In genomic region chr20:38471987-38472512, GRCh38 we compare ENCODE assay signal across 8 cellular contexts. TPM values are rescaled to one million over a fixed set of nuclear protein-coding genes. Genes with fewer than 3 reads are reported as not detected.
A peak's percentile ranks its signal among the peaks of the same experiment; 100 is the strongest.
DNase-seq lines count a peak whose midpoint lies in the region; ATAC-seq and TF ChIP-seq lines count a peak whose summit lies in the region.

No MANE protein-coding gene starts in this region.

- H3K4me3 ChIP-seq in AG04449 (ENCODE audit: low read depth, low read length) (peak overlapping the region; percentile 83), brain microvascular endothelial cell (ENCODE audit: low read depth, low read length) (peak overlapping the region; percentile 81), mesodermal cell (ENCODE audit: extremely low read depth, insufficient read depth, low read length, poor library complexity, severe bottlenecking) (peak overlapping the region; percentile 78)

- no peaks in the 10 kb centered on the region for H3K9me3 ChIP-seq in mesodermal cell (ENCODE audit: control insufficient read depth, low read length)

- in situ Hi-C loops in brain microvascular endothelial cell (cut with HindIII; ENCODE audit: low pct_ligation_motif_present, low sequenced_read_pairs) = no loop called here

- TF ChIP-seq CTCF in AG04449 (IDR thresholded peaks at IDR 0.05; ENCODE audit: insufficient read depth, low read length, missing control alignments) = no peak
- TF ChIP-seq CTCF in brain microvascular endothelial cell (IDR thresholded peaks at IDR 0.05; ENCODE audit: low read depth, low read length, missing control alignments) = no peak

- 55 to 65% methylated on average over 10 of the region's 12 CpGs for WGBS in mesodermal cell (ENCODE audit: insufficient coverage in 2 of 2), 2 experiments

- H3K4me1 ChIP-seq in mesodermal cell (ENCODE audit: control insufficient read depth, insufficient read depth, low read length, poor library complexity, severe bottlenecking) = peaks cover 6% of the 10 kb centered on the region

- CTCF ChIA-PET in AG04449 (lab: Yijun Ruan, JAX) = interaction anchor here (0.9 to 6.5 kb wide), 11 partner anchors 12 to 1269 kb away, joined by 3 to 47 read pairs (median 4); partner anchors contain the start of gene SNHG17

- POLR2A ChIA-PET in AG04449 (lab: Yijun Ruan, JAX) = interaction anchor here (1.1 to 1.8 kb wide), 4 partner anchors 15 to 37 kb away, joined by 5 to 12 read pairs (median 6); partner anchors contain the start of gene SNHG17

- no peak for DNase-seq in AG04449 (ENCODE audit: low read depth, low spot score)
- DNase-seq in brain microvascular endothelial cell = no peak
- no peak for DNase-seq in NCI-H1105 (lab: John Stamatoyannopoulos, UW)
- DNase-seq in NCI-H1092 treated with DMSO at 0.1 percent for 48 hours (lab: John Stamatoyannopoulos, UW) = no peak
- no peak for DNase-seq in stimulated activated CD4-positive, alpha-beta T cell treated with anti-CD3 and anti-CD28 coated beads, Interleukin-4, amount 100 ng/mL, for 24 hours

- H3K27ac ChIP-seq in brain microvascular endothelial cell (no peak overlapping the region), mesodermal cell (ENCODE audit: low read depth, low read length, severe bottlenecking) (no peak overlapping the region)

- ATAC-seq in HG03060 (IDR thresholded peaks at IDR 0.05; ENCODE audit: low read depth, unreplicated experiment) (peak; percentile 9), HG03521 (IDR thresholded peaks at IDR 0.05; ENCODE audit: unreplicated experiment) (no peak)

- H3K36me3 ChIP-seq in brain microvascular endothelial cell (replicated peaks) (no peaks in the 10 kb centered on the region), mesodermal cell (ENCODE audit: control insufficient read depth, insufficient read depth, low read length) (peaks cover 9% of the 10 kb centered on the region)

- H3K27me3 ChIP-seq in brain microvascular endothelial cell (replicated peaks) = no peaks in the 10 kb centered on the region

RNA-seq across cellular contexts. Expression of gene RALGAPB, which starts 0.6 kb away (rescaled TPM):
- polyA plus RNA-seq in mesodermal cell (2013, experiment 1 of 2) = 30.2 TPM
- polyA plus RNA-seq in mesodermal cell (2013, experiment 2 of 2) = 25.0 TPM

RNA-seq across cellular contexts. Expression of gene SNHG17, which starts 36.9 kb away (rescaled TPM):
- 43.6 TPM for polyA plus RNA-seq in mesodermal cell (2013, experiment 1 of 2)
- polyA plus RNA-seq in mesodermal cell (2013, experiment 2 of 2) = 42.7 TPM
